In the genomic region with DNA sequence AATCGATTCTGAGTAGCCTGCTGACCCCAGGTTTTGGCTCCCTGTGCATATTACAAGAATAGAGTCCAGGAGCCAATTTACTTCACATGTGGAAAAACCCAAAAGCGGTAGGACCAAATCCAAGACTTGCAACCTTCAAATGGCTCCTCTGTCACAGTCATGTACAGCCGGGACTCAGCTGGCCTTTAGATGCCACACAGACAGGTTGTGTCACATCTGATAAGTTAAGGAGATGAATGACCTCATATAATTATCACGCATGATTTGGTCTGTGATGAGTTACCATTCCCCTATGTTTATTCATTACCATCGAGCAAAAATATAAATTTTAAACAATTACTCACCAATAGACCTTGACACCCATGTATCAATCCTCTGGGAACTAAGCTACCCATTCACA, we compare ENCODE assay signal across 22 cellular contexts.
DNase-seq lines count a peak whose midpoint lies in the region; ATAC-seq, FAIRE-seq and TF ChIP-seq lines count a peak whose summit lies in the region.
"Had no signal": no experiment of that assay in that cellular context is flagged by ENCODE, and none has a peak within 500 bp of the region (broad histone marks: within the 10 kb centered on the region; RNA-seq: fewer than 3 reads in every experiment).

No MANE protein-coding gene starts in this region.

- no peak for TF ChIP-seq CTCF in D721Med (IDR thresholded peaks at IDR 0.05; ENCODE audit: insufficient read depth, missing control alignments)

- ATAC-seq in HG02588 (IDR thresholded peaks at IDR 0.05; ENCODE audit: unreplicated experiment) (no peak), GM21576 (IDR thresholded peaks at IDR 0.05; ENCODE audit: unreplicated experiment) (no peak)
- ATAC-seq: HepG2, T-cell had no signal

- DNase-seq in D721Med (ENCODE audit: insufficient read length, low spot score) (no peak), EL (peak; percentile 42), NCI-H69 (lab: John Stamatoyannopoulos, UW) (peak; percentile 69), kidney tubule cell (ENCODE audit: low spot score) (peak; percentile 36)
- DNase-seq in central memory CD4-positive, alpha-beta T cell: no peak
- no peak for DNase-seq in effector CD8-positive, alpha-beta T cell (lab: John Stamatoyannopoulos, UW)
- DNase-seq: BE2C, DND-41, GDM1, KBM-7, NCI-H1092 treated with DMSO at 0.1 percent for 48 hours, NCI-H2029 treated with DMSO at 0.1 percent for 48 hours, NCI-H226, NCI-H510A treated with DMSO at 0.1 percent for 48 hours, NCI-H774, SHP77, T-cell had no signal

- peak; percentile 53 for FAIRE-seq in D721Med (lab: Jason Lieb, UNC)
- FAIRE-seq: GM19239, H1, HepG2 had no signal

Comparison
In these comparisons a context has a peak if more than half of its experiments do, and no peak if none do; other contexts are left out.
1. DNase-seq: peak in EL (single experiment), NCI-H69 (single experiment) and kidney tubule cell (single experiment); none in D721Med (single experiment), central memory CD4-positive, alpha-beta T cell (single experiment) and effector CD8-positive, alpha-beta T cell (single experiment).